Comparison of ENCODE assay signal across 25 cellular contexts in the genomic region with DNA sequence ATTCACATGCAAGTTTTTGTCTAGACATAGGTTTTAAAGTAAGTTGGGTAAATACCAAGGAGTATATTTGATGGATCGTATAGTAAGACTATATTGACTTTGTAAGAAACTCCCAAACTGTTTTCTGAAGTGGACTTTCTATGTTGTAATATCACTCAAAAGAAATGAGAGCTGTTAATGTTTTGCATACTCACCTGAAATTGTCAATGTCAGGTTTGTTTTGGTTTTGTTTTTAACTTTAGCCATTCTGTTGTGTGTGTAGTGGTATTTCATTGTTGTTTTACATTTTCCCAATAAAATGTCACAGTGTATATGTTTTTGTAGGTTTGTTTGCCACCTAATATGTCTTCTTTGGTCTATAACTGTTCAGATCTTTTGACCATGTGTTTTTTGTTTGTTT.
"Had no signal": no experiment of that assay in that cellular context is flagged by ENCODE, and none has a peak within 500 bp of the region (broad histone marks: within the 10 kb centered on the region; RNA-seq: fewer than 3 reads in every experiment).

No MANE protein-coding gene starts in this region.

- H3K4me2 ChIP-seq: neural progenitor cell had no signal

- H3K79me2 ChIP-seq: parathyroid adenoma had no signal

- DNase-seq: natural killer cell; occipital lobe; ovary; posterior cingulate gyrus; psoas muscle; right cardiac atrium; right lobe of liver; sigmoid colon; small intestine; stimulated activated CD4-positive, alpha-beta T cell treated with anti-CD3 and anti-CD28 coated beads, Interleukin-15, amount 100 ng/mL, for 24 hours; stimulated activated CD4-positive, alpha-beta T cell treated with anti-CD3 and anti-CD28 coated beads, Interleukin-2, amount 100 ng/mL, for 24 hours; stimulated activated CD4-positive, alpha-beta T cell treated with anti-CD3 and anti-CD28 coated beads, Interleukin-2, amount 100 ng/mL, for 48 hours; stimulated activated CD4-positive, alpha-beta T cell treated with anti-CD3 and anti-CD28 coated beads, Interleukin-4, amount 100 ng/mL, for 24 hours; stimulated activated naive B cell treated with anti-CD40 and anti-IgM and Interleukin-4, amounts not matched to agents 10 μg/mL and 1 μg/mL and 100 μg/mL, for 72 hours; stimulated activated naive CD4-positive, alpha-beta T cell treated with Interleukin-2 at 50 U/mL for 16 hours; stomach; thyroid gland; trophoblast cell; upper lobe of left lung; uterus had no signal

- H3K36me3 ChIP-seq: neural progenitor cell, ovary, right lobe of liver, sigmoid colon, stomach, thoracic aorta, thyroid gland, tibial nerve, upper lobe of left lung, uterus had no signal

- H3K4me1 ChIP-seq: neural progenitor cell, parathyroid adenoma, psoas muscle, right lobe of liver, sigmoid colon, stomach, thyroid gland, tibial nerve, upper lobe of left lung, uterus had no signal

- H3K9me3 ChIP-seq: ovary, psoas muscle, right lobe of liver, sigmoid colon, thoracic aorta, thyroid gland, uterus had no signal

- H3K9ac ChIP-seq: neural progenitor cell, parathyroid adenoma had no signal

- H3K4me3 ChIP-seq: neural progenitor cell, ovary, psoas muscle, right lobe of liver, sigmoid colon, stomach, thoracic aorta, thyroid gland, tibial nerve, upper lobe of left lung, uterus had no signal

- H3K27ac ChIP-seq: neural progenitor cell, ovary, parathyroid adenoma, psoas muscle, right lobe of liver, sigmoid colon, stomach, thoracic aorta, thyroid gland, tibial nerve, upper lobe of left lung, uterus had no signal

- ATAC-seq: natural killer cell; psoas muscle; right cardiac atrium; right lobe of liver; stimulated activated effector memory CD8-positive, alpha-beta T cell treated with anti-CD3 and anti-CD28 coated beads, Interleukin-12 subunit alpha, Interleukin-12 subunit beta, amount 100 ng/mL, for 72 hours; stimulated activated naive B cell treated with anti-CD40 and anti-IgM and Interleukin-4, amounts not matched to agents 10 μg/mL and 1 μg/mL and 100 μg/mL, for 72 hours had no signal

- H3K27me3 ChIP-seq: neural progenitor cell, ovary, right lobe of liver, sigmoid colon, stomach, thyroid gland, tibial nerve, upper lobe of left lung, uterus had no signal

- FAIRE-seq: small intestine had no signal

- H2AFZ ChIP-seq: neural progenitor cell, parathyroid adenoma had no signal
